1 cellular context compared by ENCODE assay signal in genomic region chr10:132591166-132591971, GRCh38.
TF ChIP-seq lines count a peak whose summit lies in the region.

No MANE protein-coding gene starts in this region.

TF ChIP-seq in GM23338, 12 proteins besides CTCF, POLR2A, EP300 and RAD21 (continued from another document):
- TF ChIP-seq ZNF462 (CRISPR knock-in tag; IDR thresholded peaks at IDR 0.05) = no peak
- TF ChIP-seq ZNF331 (CRISPR knock-in tag; IDR thresholded peaks at IDR 0.05; ENCODE audit: low read depth) = no peak
- no peak for TF ChIP-seq NANOG (IDR thresholded peaks at IDR 0.05; ENCODE audit: borderline replicate concordance)
- TF ChIP-seq REST (IDR thresholded peaks at IDR 0.05; ENCODE audit: unreplicated experiment) = no peak
- no peak for TF ChIP-seq EZH2 (IDR thresholded peaks at IDR 0.05; ENCODE audit: low read depth, unreplicated experiment)
- no peak for TF ChIP-seq CREB1 (CRISPR knock-in tag; IDR thresholded peaks at IDR 0.05; ENCODE audit: low read depth)
- TF ChIP-seq EZH2phosphoT487 (IDR thresholded peaks at IDR 0.05; ENCODE audit: unreplicated experiment) = no peak
